In the genomic region with DNA sequence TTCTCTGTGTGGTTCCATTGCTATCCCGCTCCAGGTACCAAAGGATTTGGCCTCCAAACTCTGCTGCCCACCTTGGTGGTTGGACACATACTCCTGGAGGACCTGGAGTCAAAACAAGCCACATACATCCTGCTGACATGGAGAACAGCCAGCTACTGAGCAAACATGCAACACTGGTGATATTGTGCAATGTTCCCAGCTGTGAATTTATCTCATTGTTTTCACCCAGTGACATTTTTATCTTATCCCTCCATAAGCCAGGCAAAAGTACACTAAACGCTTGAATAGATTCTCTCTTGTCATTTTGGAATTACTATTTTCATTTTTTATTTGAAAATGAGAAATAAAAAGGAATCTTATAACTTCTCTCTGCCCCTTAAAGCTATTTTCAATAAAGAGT, we compare ENCODE assay signal across 1 cellular context.
TF ChIP-seq lines count a peak whose summit lies in the region.

No MANE protein-coding gene starts in this region.

TF ChIP-seq in K562, 482 proteins besides CTCF, POLR2A, EP300 and RAD21 (continued from another document and continues in another):
- TF ChIP-seq, protein P1, sequence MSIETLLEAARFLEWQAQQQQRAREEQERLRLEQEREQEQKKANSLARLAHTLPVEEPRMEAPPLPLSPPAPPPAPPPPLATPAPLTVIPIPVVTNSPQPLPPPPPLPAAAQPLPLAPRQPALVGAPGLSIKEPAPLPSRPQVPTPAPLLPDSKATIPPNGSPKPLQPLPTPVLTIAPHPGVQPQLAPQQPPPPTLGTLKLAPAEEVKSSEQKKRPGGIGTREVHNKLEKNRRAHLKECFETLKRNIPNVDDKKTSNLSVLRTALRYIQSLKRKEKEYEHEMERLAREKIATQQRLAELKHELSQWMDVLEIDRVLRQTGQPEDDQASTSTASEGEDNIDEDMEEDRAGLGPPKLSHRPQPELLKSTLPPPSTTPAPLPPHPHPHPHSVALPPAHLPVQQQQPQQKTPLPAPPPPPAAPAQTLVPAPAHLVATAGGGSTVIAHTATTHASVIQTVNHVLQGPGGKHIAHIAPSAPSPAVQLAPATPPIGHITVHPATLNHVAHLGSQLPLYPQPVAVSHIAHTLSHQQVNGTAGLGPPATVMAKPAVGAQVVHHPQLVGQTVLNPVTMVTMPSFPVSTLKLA (conservative IDR thresholded peaks at IDR 0.05) = peak in 1 of 2 experiments; percentile 52; a peak in 1 of 4 replicates
- TF ChIP-seq NCOA4 (IDR thresholded peaks at IDR 0.05; ENCODE audit: partially characterized antibody) = no peak
- peak; percentile 61 for TF ChIP-seq HDAC3 (IDR thresholded peaks at IDR 0.05; ENCODE audit: borderline replicate concordance, partially characterized antibody)
- TF ChIP-seq, protein P2, sequence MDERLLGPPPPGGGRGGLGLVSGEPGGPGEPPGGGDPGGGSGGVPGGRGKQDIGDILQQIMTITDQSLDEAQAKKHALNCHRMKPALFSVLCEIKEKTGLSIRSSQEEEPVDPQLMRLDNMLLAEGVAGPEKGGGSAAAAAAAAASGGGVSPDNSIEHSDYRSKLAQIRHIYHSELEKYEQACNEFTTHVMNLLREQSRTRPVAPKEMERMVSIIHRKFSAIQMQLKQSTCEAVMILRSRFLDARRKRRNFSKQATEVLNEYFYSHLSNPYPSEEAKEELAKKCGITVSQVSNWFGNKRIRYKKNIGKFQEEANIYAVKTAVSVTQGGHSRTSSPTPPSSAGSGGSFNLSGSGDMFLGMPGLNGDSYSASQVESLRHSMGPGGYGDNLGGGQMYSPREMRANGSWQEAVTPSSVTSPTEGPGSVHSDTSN (CRISPR knock-in tag; IDR thresholded peaks at IDR 0.05; ENCODE audit: low read depth) = no peak
- TF ChIP-seq, protein P2 (tag; conservative IDR thresholded peaks at IDR 0.05; ENCODE audit: low read depth) = peak; percentile 70
- TF ChIP-seq, protein P3, sequence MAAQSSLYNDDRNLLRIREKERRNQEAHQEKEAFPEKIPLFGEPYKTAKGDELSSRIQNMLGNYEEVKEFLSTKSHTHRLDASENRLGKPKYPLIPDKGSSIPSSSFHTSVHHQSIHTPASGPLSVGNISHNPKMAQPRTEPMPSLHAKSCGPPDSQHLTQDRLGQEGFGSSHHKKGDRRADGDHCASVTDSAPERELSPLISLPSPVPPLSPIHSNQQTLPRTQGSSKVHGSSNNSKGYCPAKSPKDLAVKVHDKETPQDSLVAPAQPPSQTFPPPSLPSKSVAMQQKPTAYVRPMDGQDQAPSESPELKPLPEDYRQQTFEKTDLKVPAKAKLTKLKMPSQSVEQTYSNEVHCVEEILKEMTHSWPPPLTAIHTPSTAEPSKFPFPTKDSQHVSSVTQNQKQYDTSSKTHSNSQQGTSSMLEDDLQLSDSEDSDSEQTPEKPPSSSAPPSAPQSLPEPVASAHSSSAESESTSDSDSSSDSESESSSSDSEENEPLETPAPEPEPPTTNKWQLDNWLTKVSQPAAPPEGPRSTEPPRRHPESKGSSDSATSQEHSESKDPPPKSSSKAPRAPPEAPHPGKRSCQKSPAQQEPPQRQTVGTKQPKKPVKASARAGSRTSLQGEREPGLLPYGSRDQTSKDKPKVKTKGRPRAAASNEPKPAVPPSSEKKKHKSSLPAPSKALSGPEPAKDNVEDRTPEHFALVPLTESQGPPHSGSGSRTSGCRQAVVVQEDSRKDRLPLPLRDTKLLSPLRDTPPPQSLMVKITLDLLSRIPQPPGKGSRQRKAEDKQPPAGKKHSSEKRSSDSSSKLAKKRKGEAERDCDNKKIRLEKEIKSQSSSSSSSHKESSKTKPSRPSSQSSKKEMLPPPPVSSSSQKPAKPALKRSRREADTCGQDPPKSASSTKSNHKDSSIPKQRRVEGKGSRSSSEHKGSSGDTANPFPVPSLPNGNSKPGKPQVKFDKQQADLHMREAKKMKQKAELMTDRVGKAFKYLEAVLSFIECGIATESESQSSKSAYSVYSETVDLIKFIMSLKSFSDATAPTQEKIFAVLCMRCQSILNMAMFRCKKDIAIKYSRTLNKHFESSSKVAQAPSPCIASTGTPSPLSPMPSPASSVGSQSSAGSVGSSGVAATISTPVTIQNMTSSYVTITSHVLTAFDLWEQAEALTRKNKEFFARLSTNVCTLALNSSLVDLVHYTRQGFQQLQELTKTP (IDR thresholded peaks at IDR 0.05; ENCODE audit: low read depth in 1 of 2, partially characterized antibody in 2 of 2) = peak in 1 of 2 experiments; percentile 52
- no peak for TF ChIP-seq ETV1 (tag; conservative IDR thresholded peaks at IDR 0.05; ENCODE audit: low read depth)
- no peak for TF ChIP-seq ZNF79 (CRISPR knock-in tag; IDR thresholded peaks at IDR 0.05; ENCODE audit: low read depth)
- peak; percentile 69 to 92; a peak in 3 of 4 replicates for TF ChIP-seq FOXA3 (CRISPR knock-in tag; conservative IDR thresholded peaks at IDR 0.05 in 1 of 2, IDR thresholded peaks at IDR 0.05 in 1 of 2)
- TF ChIP-seq, protein P4, sequence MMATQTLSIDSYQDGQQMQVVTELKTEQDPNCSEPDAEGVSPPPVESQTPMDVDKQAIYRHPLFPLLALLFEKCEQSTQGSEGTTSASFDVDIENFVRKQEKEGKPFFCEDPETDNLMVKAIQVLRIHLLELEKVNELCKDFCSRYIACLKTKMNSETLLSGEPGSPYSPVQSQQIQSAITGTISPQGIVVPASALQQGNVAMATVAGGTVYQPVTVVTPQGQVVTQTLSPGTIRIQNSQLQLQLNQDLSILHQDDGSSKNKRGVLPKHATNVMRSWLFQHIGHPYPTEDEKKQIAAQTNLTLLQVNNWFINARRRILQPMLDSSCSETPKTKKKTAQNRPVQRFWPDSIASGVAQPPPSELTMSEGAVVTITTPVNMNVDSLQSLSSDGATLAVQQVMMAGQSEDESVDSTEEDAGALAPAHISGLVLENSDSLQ (IDR thresholded peaks at IDR 0.05) = peak; percentile 63
- TF ChIP-seq BHLHE40 (IDR thresholded peaks at IDR 0.05; ENCODE audit: low read length) = peak; percentile 14; the same call in 1 of the 2 replicates
- TF ChIP-seq HDAC6 (IDR thresholded peaks at IDR 0.05; ENCODE audit: low read depth, low read length) = no peak
- peak; percentile 93 for TF ChIP-seq SOX6 (IDR thresholded peaks at IDR 0.05)
- no peak for TF ChIP-seq ATF1 (CRISPR knock-in tag; IDR thresholded peaks at IDR 0.05)
- peak; percentile 43; the same call in 1 of the 2 replicates for TF ChIP-seq ATF1 (tag; IDR thresholded peaks at IDR 0.05)
- TF ChIP-seq TRIM24 (IDR thresholded peaks at IDR 0.05) = peak; percentile 96
- TF ChIP-seq CBFA2T3 (IDR thresholded peaks at IDR 0.05) = peak; percentile 96
- TF ChIP-seq, protein P5, sequence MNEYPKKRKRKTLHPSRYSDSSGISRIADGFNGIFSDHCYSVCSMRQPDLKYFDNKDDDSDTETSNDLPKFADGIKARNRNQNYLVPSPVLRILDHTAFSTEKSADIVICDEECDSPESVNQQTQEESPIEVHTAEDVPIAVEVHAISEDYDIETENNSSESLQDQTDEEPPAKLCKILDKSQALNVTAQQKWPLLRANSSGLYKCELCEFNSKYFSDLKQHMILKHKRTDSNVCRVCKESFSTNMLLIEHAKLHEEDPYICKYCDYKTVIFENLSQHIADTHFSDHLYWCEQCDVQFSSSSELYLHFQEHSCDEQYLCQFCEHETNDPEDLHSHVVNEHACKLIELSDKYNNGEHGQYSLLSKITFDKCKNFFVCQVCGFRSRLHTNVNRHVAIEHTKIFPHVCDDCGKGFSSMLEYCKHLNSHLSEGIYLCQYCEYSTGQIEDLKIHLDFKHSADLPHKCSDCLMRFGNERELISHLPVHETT (CRISPR knock-in tag; conservative IDR thresholded peaks at IDR 0.05 in 1 of 2, IDR thresholded peaks at IDR 0.05 in 1 of 2) = peak in 1 of 2 experiments; percentile 74; a peak in 2 of 4 replicates
- TF ChIP-seq TFAM (CRISPR knock-in tag; conservative IDR thresholded peaks at IDR 0.05) = no peak
- TF ChIP-seq ZNF24 (IDR thresholded peaks at IDR 0.05) = peak; percentile 45; the same call in 1 of the 2 replicates
- TF ChIP-seq SMARCE1 (IDR thresholded peaks at IDR 0.05) = peak; percentile 82; the same call in 1 of the 2 replicates
- TF ChIP-seq IRF2 (CRISPR knock-in tag; IDR thresholded peaks at IDR 0.05) = no peak
- TF ChIP-seq, protein P6, sequence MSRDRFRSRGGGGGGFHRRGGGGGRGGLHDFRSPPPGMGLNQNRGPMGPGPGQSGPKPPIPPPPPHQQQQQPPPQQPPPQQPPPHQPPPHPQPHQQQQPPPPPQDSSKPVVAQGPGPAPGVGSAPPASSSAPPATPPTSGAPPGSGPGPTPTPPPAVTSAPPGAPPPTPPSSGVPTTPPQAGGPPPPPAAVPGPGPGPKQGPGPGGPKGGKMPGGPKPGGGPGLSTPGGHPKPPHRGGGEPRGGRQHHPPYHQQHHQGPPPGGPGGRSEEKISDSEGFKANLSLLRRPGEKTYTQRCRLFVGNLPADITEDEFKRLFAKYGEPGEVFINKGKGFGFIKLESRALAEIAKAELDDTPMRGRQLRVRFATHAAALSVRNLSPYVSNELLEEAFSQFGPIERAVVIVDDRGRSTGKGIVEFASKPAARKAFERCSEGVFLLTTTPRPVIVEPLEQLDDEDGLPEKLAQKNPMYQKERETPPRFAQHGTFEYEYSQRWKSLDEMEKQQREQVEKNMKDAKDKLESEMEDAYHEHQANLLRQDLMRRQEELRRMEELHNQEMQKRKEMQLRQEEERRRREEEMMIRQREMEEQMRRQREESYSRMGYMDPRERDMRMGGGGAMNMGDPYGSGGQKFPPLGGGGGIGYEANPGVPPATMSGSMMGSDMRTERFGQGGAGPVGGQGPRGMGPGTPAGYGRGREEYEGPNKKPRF (IDR thresholded peaks at IDR 0.05; ENCODE audit: low read depth, low read length) = no peak
- TF ChIP-seq PHF20 (IDR thresholded peaks at IDR 0.05; ENCODE audit: partially characterized antibody) = peak; percentile 26
- TF ChIP-seq GATAD2A (IDR thresholded peaks at IDR 0.05) = no peak
- peak; percentile 81 for TF ChIP-seq MTA2 (IDR thresholded peaks at IDR 0.05; ENCODE audit: low read depth)
- TF ChIP-seq NCOA2 (IDR thresholded peaks at IDR 0.05; ENCODE audit: partially characterized antibody in 2 of 2) = peak in 1 of 2 experiments; percentile 64
- TF ChIP-seq NFE2 (IDR thresholded peaks at IDR 0.05; ENCODE audit: low read depth) = peak; percentile 47; the same call in 1 of the 2 replicates
- TF ChIP-seq CBFB (CRISPR knock-in tag; IDR thresholded peaks at IDR 0.05) = no peak
- TF ChIP-seq MTA3 (IDR thresholded peaks at IDR 0.05; ENCODE audit: borderline replicate concordance) = peak; percentile 65; the same call in 1 of the 2 replicates
- TF ChIP-seq, protein P7, sequence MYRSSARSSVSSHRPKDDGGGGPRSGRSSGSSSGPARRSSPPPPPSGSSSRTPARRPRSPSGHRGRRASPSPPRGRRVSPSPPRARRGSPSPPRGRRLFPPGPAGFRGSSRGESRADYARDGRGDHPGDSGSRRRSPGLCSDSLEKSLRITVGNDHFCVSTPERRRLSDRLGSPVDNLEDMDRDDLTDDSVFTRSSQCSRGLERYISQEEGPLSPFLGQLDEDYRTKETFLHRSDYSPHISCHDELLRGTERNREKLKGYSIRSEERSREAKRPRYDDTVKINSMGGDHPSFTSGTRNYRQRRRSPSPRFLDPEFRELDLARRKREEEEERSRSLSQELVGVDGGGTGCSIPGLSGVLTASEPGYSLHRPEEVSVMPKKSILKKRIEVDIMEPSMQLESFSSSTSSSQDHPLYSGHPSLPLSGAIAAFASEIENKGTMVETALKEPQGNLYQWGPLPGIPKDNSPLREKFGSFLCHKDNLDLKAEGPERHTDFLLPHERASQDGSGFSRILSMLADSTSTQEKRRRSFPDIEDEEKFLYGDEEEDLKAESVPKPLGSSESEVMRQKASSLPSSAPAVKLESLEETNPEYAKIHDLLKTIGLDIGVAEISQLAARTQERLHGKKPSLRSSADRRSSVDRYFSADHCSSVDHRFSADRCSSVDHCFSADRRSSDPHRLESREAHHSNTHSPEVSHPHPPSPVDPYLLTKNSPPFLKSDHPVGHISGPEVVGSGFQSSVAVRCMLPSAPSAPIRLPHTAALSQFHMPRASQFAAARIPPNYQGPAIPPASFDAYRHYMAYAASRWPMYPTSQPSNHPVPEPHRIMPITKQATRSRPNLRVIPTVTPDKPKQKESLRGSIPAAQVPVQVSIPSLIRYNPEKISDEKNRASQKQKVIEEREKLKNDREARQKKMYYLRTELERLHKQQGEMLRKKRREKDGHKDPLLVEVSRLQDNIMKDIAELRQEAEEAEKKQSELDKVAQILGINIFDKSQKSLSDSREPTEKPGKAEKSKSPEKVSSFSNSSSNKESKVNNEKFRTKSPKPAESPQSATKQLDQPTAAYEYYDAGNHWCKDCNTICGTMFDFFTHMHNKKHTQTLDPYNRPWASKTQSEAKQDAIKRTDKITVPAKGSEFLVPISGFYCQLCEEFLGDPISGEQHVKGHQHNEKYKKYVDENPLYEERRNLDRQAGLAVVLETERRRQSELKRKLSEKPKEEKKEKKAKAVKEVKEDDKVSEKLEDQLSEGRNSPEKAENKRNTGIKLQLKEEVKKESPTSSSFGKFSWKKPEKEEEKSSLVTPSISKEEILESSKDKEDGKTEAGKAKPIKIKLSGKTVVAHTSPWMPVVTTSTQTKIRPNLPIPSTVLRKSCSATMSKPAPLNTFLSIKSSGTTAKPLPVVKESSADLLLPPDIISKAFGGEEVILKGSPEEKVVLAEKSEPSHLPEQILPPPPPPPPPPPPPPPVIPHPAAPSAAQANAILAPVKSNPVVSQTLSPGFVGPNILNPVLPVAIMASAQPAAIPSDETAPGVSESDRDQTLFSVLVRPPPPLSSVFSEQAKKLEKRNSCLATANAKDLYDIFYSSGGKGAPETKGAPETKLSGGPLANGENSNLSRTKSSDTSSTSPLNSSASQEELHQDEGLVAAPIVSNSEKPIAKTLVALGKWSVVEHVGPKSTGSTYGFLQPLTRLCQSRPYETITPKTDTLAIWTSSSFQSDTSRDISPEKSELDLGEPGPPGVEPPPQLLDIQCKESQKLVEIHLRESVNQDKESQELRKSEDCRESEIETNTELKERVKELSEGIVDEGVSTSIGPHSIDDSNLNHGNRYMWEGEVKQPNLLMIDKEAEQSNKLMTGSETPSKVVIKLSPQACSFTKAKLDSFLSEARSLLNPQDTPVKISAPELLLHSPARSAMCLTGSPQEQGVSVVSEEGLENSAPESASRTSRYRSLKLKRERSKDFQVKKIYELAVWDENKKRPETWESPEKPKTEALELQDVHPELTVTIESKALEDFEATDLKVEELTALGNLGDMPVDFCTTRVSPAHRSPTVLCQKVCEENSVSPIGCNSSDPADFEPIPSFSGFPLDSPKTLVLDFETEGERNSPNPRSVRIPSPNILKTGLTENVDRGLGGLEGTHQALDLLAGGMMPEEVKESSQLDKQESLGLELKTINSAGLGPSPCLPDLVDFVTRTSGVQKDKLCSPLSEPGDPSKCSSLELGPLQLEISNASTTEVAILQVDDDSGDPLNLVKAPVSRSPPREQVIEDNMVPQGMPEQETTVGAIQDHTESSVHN (IDR thresholded peaks at IDR 0.05; ENCODE audit: borderline replicate concordance in 1 of 2, low read depth in 1 of 2) = peak in 1 of 2 experiments; percentile 88; a peak in 2 of 4 replicates
- TF ChIP-seq BCOR (IDR thresholded peaks at IDR 0.05) = no peak
